In genomic region chr3:33860355-33861047, GRCh38 we compare ENCODE assay signal across 24 cellular contexts.
DNase-seq lines count a peak whose midpoint lies in the region; ATAC-seq, FAIRE-seq and TF ChIP-seq lines count a peak whose summit lies in the region.
"Had no signal": no experiment of that assay in that cellular context is flagged by ENCODE, and none has a peak within 500 bp of the region (broad histone marks: within the 10 kb centered on the region; RNA-seq: fewer than 3 reads in every experiment).

No MANE protein-coding gene starts in this region.

- WGBS in K562 (ENCODE audit: insufficient coverage, low coverage, missing lambda C conversion rate) = 58% methylated on average over 4 of the region's 4 CpGs

- H3K9me1 ChIP-seq in K562 (ENCODE audit: control insufficient read depth, insufficient read depth, low read length) = no peaks in the 10 kb centered on the region

- no peak overlapping the region for H3K4me3 ChIP-seq in right atrium auricular region
- no peak overlapping the region for H3K4me3 ChIP-seq in K562
- no peak overlapping the region for H3K4me3 ChIP-seq in naive thymus-derived CD4-positive, alpha-beta T cell (ENCODE audit: low read length)
- H3K4me3 ChIP-seq: BLaER1, GM12878, HAP-1 had no signal

- no peak overlapping the region for H3K4me3 Mint-ChIP-seq in naive thymus-derived CD4-positive, alpha-beta T cell
- H3K4me3 Mint-ChIP-seq: B cell; CD4-positive, CD25-positive, alpha-beta regulatory T cell; CD8-positive, alpha-beta T cell; HFFc6 had no signal

- H3K9me3 ChIP-seq in right atrium auricular region (no peaks in the 10 kb centered on the region), K562 (replicated peaks; ENCODE audit: control insufficient read depth, insufficient read depth, low read depth, low read length) (no peaks in the 10 kb centered on the region)
- H3K9me3 ChIP-seq in naive thymus-derived CD4-positive, alpha-beta T cell (ENCODE audit: control insufficient read depth in 2 of 3, low read length in 3 of 3) = no peaks in the 10 kb centered on the region
- H3K9me3 ChIP-seq: BLaER1, Caco-2, HAP-1 had no signal

- no peak for FAIRE-seq in K562 (lab: Jason Lieb, UNC)
- FAIRE-seq: A204.1, GM12878, H54 had no signal

- H3K9ac ChIP-seq in K562 (ENCODE audit: insufficient read depth in 1 of 2, low read depth in 2 of 2, low read length in 2 of 2) = no peak overlapping the region
- H3K9ac ChIP-seq: BLaER1 had no signal

- no peaks in the 10 kb centered on the region for H4K20me1 ChIP-seq in K562 (replicated peaks; ENCODE audit: control insufficient read depth, insufficient read depth, low read length)
- H4K20me1 ChIP-seq: BLaER1 had no signal

- TF ChIP-seq EP300 in K562 (IDR thresholded peaks at IDR 0.05; ENCODE audit: low read length) = no peak

- BruUV-seq in K562 (replicated peaks; lab: Mats Ljungman, UMichigan) = no TSS peak

- H2AFZ ChIP-seq in K562 (ENCODE audit: low read depth, low read length) = no peak overlapping the region

- H3K27me3 ChIP-seq in right atrium auricular region (no peaks in the 10 kb centered on the region), K562 (ENCODE audit: control insufficient read depth in 2 of 2, insufficient read depth in 2 of 2, low read length in 2 of 2) (no peaks in the 10 kb centered on the region)
- H3K27me3 ChIP-seq in naive thymus-derived CD4-positive, alpha-beta T cell (ENCODE audit: control insufficient read depth in 2 of 2, insufficient read depth in 2 of 2, low read length in 2 of 2) = no peaks in the 10 kb centered on the region
- H3K27me3 ChIP-seq: BLaER1 had no signal

- no peaks in the 10 kb centered on the region for H3K4me1 ChIP-seq in right atrium auricular region
- H3K4me1 ChIP-seq in K562 (replicated peaks in 1 of 2; ENCODE audit: control insufficient read depth in 2 of 2, insufficient read depth in 2 of 2, low read length in 2 of 2) = peaks cover 0 to 2% of the 10 kb centered on the region in 2 experiments; a peak in 2 of 5 replicates
- H3K4me1 ChIP-seq in naive thymus-derived CD4-positive, alpha-beta T cell (ENCODE audit: control insufficient read depth in 2 of 2, insufficient read depth in 2 of 2, low read length in 2 of 2) = no peaks in the 10 kb centered on the region
- H3K4me1 ChIP-seq: BLaER1, Caco-2 had no signal

- in situ Hi-C loops in K562 (cut with MboI) = no loop called here

- H3K36me3 ChIP-seq in right atrium auricular region (peaks cover 29% of the 10 kb centered on the region), K562 (ENCODE audit: control insufficient read depth, insufficient read depth, low read length) (peaks cover 73% of the 10 kb centered on the region)
- peaks cover 3 to 21% (median 14%) of the 10 kb centered on the region in 3 experiments for H3K36me3 ChIP-seq in naive thymus-derived CD4-positive, alpha-beta T cell (ENCODE audit: control insufficient read depth in 2 of 3, insufficient read depth in 3 of 3, low read length in 3 of 3)

- DNase-seq in Right ventricle myocardium superior = no peak
- no peak for DNase-seq in right atrium auricular region (ENCODE audit: low spot score)
- DNase-seq in left ventricle myocardium superior = no peak
- DNase-seq in Right ventricle myocardium inferior (ENCODE audit: missing footprints) = no peak
- no peak for DNase-seq in K562 (ENCODE audit: extremely low read depth in 1 of 4, low spot score in 3 of 4)
- DNase-seq in naive thymus-derived CD4-positive, alpha-beta T cell = no peak
- DNase-seq in NCI-H1694 treated with DMSO at 0.1 percent for 48 hours (lab: John Stamatoyannopoulos, UW) = no peak
- DNase-seq: Caco-2; CD4-positive, CD25-positive, alpha-beta regulatory T cell; CD8-positive, alpha-beta T cell; DMS153; DND-41; GDM1; GOT3; HFFc6 had no signal

- intact Hi-C loops in Right ventricle myocardium superior (cut with DNase I) = no loop called here
- intact Hi-C loops in left ventricle myocardium superior (cut with micrococcal nuclease) = no loop called here
- intact Hi-C loops in Right ventricle myocardium inferior (cut with DNase I) = no loop called here
- intact Hi-C loops in K562 (cut with micrococcal nuclease) = no loop called here
- intact Hi-C loops in naive thymus-derived CD4-positive, alpha-beta T cell (cut with micrococcal nuclease) = no loop called here

- H3K9me3 Mint-ChIP-seq in naive thymus-derived CD4-positive, alpha-beta T cell = peaks cover 0 to 1% (median 0%) of the 10 kb centered on the region in 11 donors
- H3K9me3 Mint-ChIP-seq: CD4-positive, CD25-positive, alpha-beta regulatory T cell; CD8-positive, alpha-beta T cell; HFFc6 had no signal

- H3K27ac ChIP-seq in right atrium auricular region = no peak overlapping the region
- no peak overlapping the region for H3K27ac ChIP-seq in K562 (ENCODE audit: extremely low read depth, low read depth, low read length)
- no peak overlapping the region for H3K27ac ChIP-seq in naive thymus-derived CD4-positive, alpha-beta T cell (ENCODE audit: low read depth, low read length)
- H3K27ac ChIP-seq: 22Rv1, BLaER1, C4-2B had no signal

- TF ChIP-seq RAD21 in K562 (CRISPR knock-in tag; conservative IDR thresholded peaks at IDR 0.05 in 1 of 2, IDR thresholded peaks at IDR 0.05 in 1 of 2) = no peak

- H3K4me2 ChIP-seq in K562 (ENCODE audit: insufficient read depth, low read length) = no peak overlapping the region
- H3K4me2 ChIP-seq: BLaER1 had no signal

- no peak for TF ChIP-seq POLR2A in K562 (conservative IDR thresholded peaks at IDR 0.05)

- CTCF ChIA-PET in K562 (lab: Yijun Ruan, JAX; ENCODE audit: low intra/inter-chr PET ratio) = no interaction called here
- CTCF ChIA-PET in naive thymus-derived CD4-positive, alpha-beta T cell (lab: Charles Lee) = no interaction called here

- H3K79me2 ChIP-seq in K562 (ENCODE audit: control insufficient read depth, insufficient read depth, low read length) = no peaks in the 10 kb centered on the region

- TF ChIP-seq CTCF in right atrium auricular region (IDR thresholded peaks at IDR 0.05) (no peak), K562 (IDR thresholded peaks at IDR 0.05 in 2 of 3, conservative IDR thresholded peaks at IDR 0.05 in 1 of 3; ENCODE audit: insufficient read depth in 2 of 3, low read depth in 1 of 3, low read length in 3 of 3) (no peak)

- peaks cover 3 to 8% (median 7%) of the 10 kb centered on the region in 7 donors for H3K4me1 Mint-ChIP-seq in naive thymus-derived CD4-positive, alpha-beta T cell

- ATAC-seq in Right ventricle myocardium superior (ENCODE audit: poor library complexity) (peak; percentile 52), left ventricle myocardium superior (peak; percentile 61), Right ventricle myocardium inferior (no peak), K562 (peak; percentile 71), GM19035 (IDR thresholded peaks at IDR 0.05; ENCODE audit: unreplicated experiment) (no peak)
- no peak for ATAC-seq in naive thymus-derived CD4-positive, alpha-beta T cell
- ATAC-seq: CD8-positive, alpha-beta T cell; GM12878 had no signal

- peaks cover 15 to 54% (median 18%) of the 10 kb centered on the region in 5 donors for H3K36me3 Mint-ChIP-seq in naive thymus-derived CD4-positive, alpha-beta T cell

- peak overlapping the region in 2 of 9 donors; percentile 1 to 21 for H3K27ac Mint-ChIP-seq in naive thymus-derived CD4-positive, alpha-beta T cell
- H3K27ac Mint-ChIP-seq: B cell; CD8-positive, alpha-beta T cell; HFFc6 had no signal

- H3K27me3 Mint-ChIP-seq in naive thymus-derived CD4-positive, alpha-beta T cell = no peaks in the 10 kb centered on the region
- H3K27me3 Mint-ChIP-seq: B cell; CD4-positive, CD25-positive, alpha-beta regulatory T cell had no signal

- POLR2A ChIA-PET in K562 (lab: Yijun Ruan, JAX) = interaction anchor here (0.6 to 2.4 kb wide), 2 partner anchors 23 to 71 kb away, joined by 3 to 5 read pairs; no protein-coding TSS in a partner anchor
- POLR2A ChIA-PET in naive thymus-derived CD4-positive, alpha-beta T cell (lab: Charles Lee) = no interaction called here

TF ChIP-seq in K562, 482 proteins besides CTCF, POLR2A, EP300 and RAD21:
- TF ChIP-seq MCM5 (IDR thresholded peaks at IDR 0.05; ENCODE audit: low read depth) (no peak), CBFA2T3 (IDR thresholded peaks at IDR 0.05) (peak; percentile 49; the same call in 1 of the 2 replicates), TCF3 (CRISPR knock-in tag; IDR thresholded peaks at IDR 0.05) (peak; percentile 61; the same call in 1 of the 2 replicates), KDM1A (IDR thresholded peaks at IDR 0.05) (peak in 1 of 2 experiments; percentile 41; a peak in 1 of 4 replicates)

Comparison
In these comparisons a context has a peak if more than half of its experiments do, and no peak if none do; other contexts are left out.
1. ATAC-seq: peak in Right ventricle myocardium superior (single experiment), left ventricle myocardium superior (single experiment) and K562 (single experiment); none in Right ventricle myocardium inferior (single experiment), naive thymus-derived CD4-positive, alpha-beta T cell (single experiment) and GM19035 (single experiment).